Comparison of ENCODE assay signal across 11 cellular contexts in genomic region chr17:59152925-59153324, GRCh38. TPM values are rescaled to one million over a fixed set of nuclear protein-coding genes. Genes with fewer than 3 reads are reported as not detected.
DNase-seq lines count a peak whose midpoint lies in the region; ATAC-seq, FAIRE-seq and TF ChIP-seq lines count a peak whose summit lies in the region.
"Had no signal": no experiment of that assay in that cellular context is flagged by ENCODE, and none has a peak within 500 bp of the region (broad histone marks: within the 10 kb centered on the region; RNA-seq: fewer than 3 reads in every experiment).

No MANE protein-coding gene starts in this region.

- no TSS peak for BruUV-seq in K562 (replicated peaks; lab: Mats Ljungman, UMichigan)

- no peaks in the 10 kb centered on the region for H3K9me1 ChIP-seq in K562 (ENCODE audit: control insufficient read depth, insufficient read depth, low read length)

- H3K4me3 ChIP-seq in Jurkat, Clone E6-1 (ENCODE audit: low read length): peak overlapping the region; percentile 76
- H3K4me3 ChIP-seq in K562: peak overlapping the region; percentile 69
- H3K4me3 ChIP-seq in neuron (ENCODE audit: low read length): peak overlapping the region; percentile 99

- in situ Hi-C loops in K562 (cut with MboI): no loop called here

- H2AFZ ChIP-seq in K562 (ENCODE audit: low read depth, low read length): no peak overlapping the region
- H2AFZ ChIP-seq in neuron (ENCODE audit: low read depth, low read length): no peak overlapping the region

- CTCF ChIA-PET in K562 (lab: Yijun Ruan, JAX; ENCODE audit: low intra/inter-chr PET ratio) (no interaction called here), WTC11 (lab: Charles Lee) (no interaction called here)

- H3K9me3 Mint-ChIP-seq in WTC11: no peaks in the 10 kb centered on the region
- H3K9me3 Mint-ChIP-seq in HFFc6: no peaks in the 10 kb centered on the region

- peak overlapping the region in 1 of 2 experiments; percentile 92; a peak in 3 of 4 replicates for H3K9ac ChIP-seq in K562 (ENCODE audit: insufficient read depth in 1 of 2, low read depth in 2 of 2, low read length in 2 of 2)

- H3K27ac Mint-ChIP-seq in WTC11: no peak overlapping the region
- no peak overlapping the region for H3K27ac Mint-ChIP-seq in HFFc6

- no peaks in the 10 kb centered on the region for H3K9me3 ChIP-seq in K562 (replicated peaks; ENCODE audit: control insufficient read depth, insufficient read depth, low read depth, low read length)
- no peaks in the 10 kb centered on the region for H3K9me3 ChIP-seq in neuron (ENCODE audit: low read length)

- no peak for FAIRE-seq in K562 (lab: Jason Lieb, UNC)
- FAIRE-seq: G401.6 had no signal

- WGBS in K562 (ENCODE audit: insufficient coverage, low coverage, missing lambda C conversion rate): 0% methylated on average over 1 of the region's 1 CpG

- no peak for TF ChIP-seq EP300 in K562 (IDR thresholded peaks at IDR 0.05; ENCODE audit: low read length)

- TF ChIP-seq CTCF in K562 (IDR thresholded peaks at IDR 0.05 in 2 of 3, conservative IDR thresholded peaks at IDR 0.05 in 1 of 3; ENCODE audit: insufficient read depth in 2 of 3, low read depth in 1 of 3, low read length in 3 of 3): no peak
- TF ChIP-seq CTCF in WTC11 (IDR thresholded peaks at IDR 0.05): no peak
- no peak for TF ChIP-seq CTCF in HFFc6 (IDR thresholded peaks at IDR 0.05)

- no peaks in the 10 kb centered on the region for H4K20me1 ChIP-seq in K562 (replicated peaks; ENCODE audit: control insufficient read depth, insufficient read depth, low read length)

- H3K4me2 ChIP-seq in K562 (ENCODE audit: insufficient read depth, low read length): peak overlapping the region; percentile 90; the same call in 1 of the 2 replicates

- H3K36me3 Mint-ChIP-seq in WTC11 (0 out of 2 replicates have a peak, but pooled peaks cover 2% of the 10 kb centered on the region), HFFc6 (ENCODE audit: low read depth) (peaks cover 4% of the 10 kb centered on the region; the same call in 1 of the 2 replicates)

- ATAC-seq in K562: no peak
- ATAC-seq in WTC11: no peak

- H3K27me3 ChIP-seq in K562 (ENCODE audit: control insufficient read depth in 2 of 2, insufficient read depth in 2 of 2, low read length in 2 of 2) (no peaks in the 10 kb centered on the region), neuron (ENCODE audit: insufficient read depth, low read length) (no peaks in the 10 kb centered on the region)

- TF ChIP-seq RAD21 in K562 (CRISPR knock-in tag; conservative IDR thresholded peaks at IDR 0.05 in 1 of 2, IDR thresholded peaks at IDR 0.05 in 1 of 2): no peak

- intact Hi-C loops in K562 (cut with micrococcal nuclease): no loop called here

- H3K4me1 Mint-ChIP-seq in WTC11 (peaks cover 39% of the 10 kb centered on the region), HFFc6 (ENCODE audit: low read depth) (peaks cover 59% of the 10 kb centered on the region)

- H3K27ac ChIP-seq in K562 (ENCODE audit: extremely low read depth, low read depth, low read length): peak overlapping the region; percentile 93; the same call in 2 of the 3 replicates

- H3K4me1 ChIP-seq in K562 (replicated peaks in 1 of 2; ENCODE audit: control insufficient read depth in 2 of 2, insufficient read depth in 2 of 2, low read length in 2 of 2) (peaks cover 13 to 20% of the 10 kb centered on the region in 2 experiments; a peak in 4 of 5 replicates), neuron (ENCODE audit: insufficient read depth, low read length) (peaks cover 29% of the 10 kb centered on the region)

- H3K79me2 ChIP-seq in K562 (ENCODE audit: control insufficient read depth, insufficient read depth, low read length): peaks cover 93% of the 10 kb centered on the region

- H3K4me3 Mint-ChIP-seq in WTC11 (no peak overlapping the region), HFFc6 (no peak overlapping the region)

- POLR2A ChIA-PET in K562 (lab: Yijun Ruan, JAX): interaction anchor here (0.6 to 3.5 kb wide), 3 partner anchors 25 to 474 kb away, joined by 4 to 18 read pairs (median 5); partner anchors contain the start of gene TRIM37
- POLR2A ChIA-PET in WTC11 (lab: Charles Lee): interaction anchor here (3.0 kb wide), 1 partner anchor 47 kb away, joined by 23 read pairs; the partner anchor contains the start of gene TRIM37

- DNase-seq in NCI-H526 treated with DMSO at 0.1 percent for 48 hours (lab: John Stamatoyannopoulos, UW) (peak; percentile 11), NCI-H526 (lab: John Stamatoyannopoulos, UW) (no peak), K562 (ENCODE audit: extremely low read depth in 1 of 4, low spot score in 3 of 4) (no peak), WTC11 (ENCODE audit: low spot score) (no peak), HFFc6 (no peak)
- no peak for DNase-seq in Jurkat, Clone E6-1 (ENCODE audit: low read depth, low spot score)
- DNase-seq in activated CD4-positive, alpha-beta T cell treated with anti-CD3 and anti-CD28 coated beads for 4 hours: no peak
- DNase-seq: NCI-H510A, T-helper 9 cell had no signal

- H3K27me3 Mint-ChIP-seq in WTC11 (ENCODE audit: low read depth) (no peaks in the 10 kb centered on the region), HFFc6 (ENCODE audit: insufficient read depth) (no peaks in the 10 kb centered on the region)

- H3K36me3 ChIP-seq in K562 (ENCODE audit: control insufficient read depth, insufficient read depth, low read length): peaks cover 13% of the 10 kb centered on the region; the same call in 2 of the 3 replicates
- H3K36me3 ChIP-seq in neuron (ENCODE audit: insufficient read depth, low read length): peaks cover 2% of the 10 kb centered on the region

- no peak for TF ChIP-seq POLR2A in K562 (conservative IDR thresholded peaks at IDR 0.05)

RNA-seq across cellular contexts. Expression of gene SKA2, which starts 2.1 kb away (rescaled TPM):
- polyA plus RNA-seq in Jurkat, Clone E6-1 (2012; ENCODE audit: insufficient read depth, insufficient read length): 139 TPM
- total RNA-seq in K562 (2011; cell fraction: chromatin; rRNA removed; ENCODE audit: low replicate concordance): 12.0 and 35.9 TPM in 2 replicates
- total RNA-seq in K562 (2011; cell fraction: nucleolus; rRNA removed): 13.8 and 18.0 TPM in 2 replicates
- 27.6 and 40.7 TPM in 2 replicates for total RNA-seq in K562 (2011; cell fraction: nucleoplasm; rRNA removed)
- total RNA-seq in K562 (2014; rRNA removed) (101 and 156 TPM in 2 replicates), K562 (2014; rRNA removed; fragmentation: Illumina TruSeq; extraction: Trizol) (133 and 167 TPM in 2 replicates), K562 (2015; rRNA removed; fragmentation: Illumina TruSeq; extraction: Trizol) (151 and 159 TPM in 2 replicates), K562 (2021) (74.5 and 78.4 TPM in 2 replicates), WTC11 (2021) (80.0 to 91.6 TPM (median 81.8 TPM) in 3 replicates)
- polyA plus RNA-seq in K562 (2011; rRNA removed) (39.2 and 58.1 TPM in 2 replicates), K562 (2014; fragmentation: Illumina TruSeq; extraction: Trizol) (140 and 183 TPM in 2 replicates), K562 (2014; fragmentation: Nextera tagmentation; extraction: Ambion mirVana) (10 to 100 TPM; 93.5 to 96.9 TPM), K562 (2014; rRNA removed) (140 and 158 TPM in 2 replicates)
- polyA plus RNA-seq in K562 (2011; cell fraction: cytosol; rRNA removed): 9.4 and 22.2 TPM in 2 replicates
- 6.1 and 9.9 TPM in 2 replicates for polyA plus RNA-seq in K562 (2011; cell fraction: nucleus; rRNA removed)
- polyA plus RNA-seq in K562 (2012): 70.4 and 189 TPM in 2 replicates
- 51.4 and 53.3 TPM in 2 replicates for polyA minus RNA-seq in K562 (2011; rRNA and poly(A)+ RNA removed)
- polyA minus RNA-seq in K562 (2011; cell fraction: cytosol; rRNA and poly(A)+ RNA removed): 16.7 and 24.4 TPM in 2 replicates
- 13.9 and 18.7 TPM in 2 replicates for polyA minus RNA-seq in K562 (2011; cell fraction: nucleus; rRNA and poly(A)+ RNA removed)
- total RNA-seq in HFFc6 (2021; fragmentation: NEBNext Ultra II Directional; extraction: Animal tissue kit (Norgen Biotek cat#: 25700)): 100 to 1,000 TPM in 1 of 6 experiments, 10 to 100 TPM in 5; 65.4 to 102 (median 96.6) TPM

RNA-seq across cellular contexts. Expression of gene PRR11, which starts 2.6 kb away (rescaled TPM):
- polyA plus RNA-seq in Jurkat, Clone E6-1 (2012; ENCODE audit: insufficient read depth, insufficient read length): 46.2 TPM
- total RNA-seq in K562 (2011; cell fraction: chromatin; rRNA removed; ENCODE audit: low replicate concordance): 18.4 and 33.2 TPM in 2 replicates
- 11.7 and 13.4 TPM in 2 replicates for total RNA-seq in K562 (2011; cell fraction: nucleolus; rRNA removed)
- total RNA-seq in K562 (2011; cell fraction: nucleoplasm; rRNA removed): 17.7 and 21.2 TPM in 2 replicates
- 13.3 and 15.4 TPM in 2 replicates for total RNA-seq in K562 (2014; rRNA removed)
- 55.1 and 61.7 TPM in 2 replicates for total RNA-seq in K562 (2014; rRNA removed; fragmentation: Illumina TruSeq; extraction: Trizol)
- 45.0 and 50.3 TPM in 2 replicates for total RNA-seq in K562 (2015; rRNA removed; fragmentation: Illumina TruSeq; extraction: Trizol)
- total RNA-seq in K562 (2021): 41.5 and 46.4 TPM in 2 replicates
- polyA plus RNA-seq in K562 (2011; rRNA removed): 61.2 and 72.4 TPM in 2 replicates
- polyA plus RNA-seq in K562 (2011; cell fraction: cytosol; rRNA removed): 30.0 and 47.7 TPM in 2 replicates
- 7.0 and 7.7 TPM in 2 replicates for polyA plus RNA-seq in K562 (2011; cell fraction: nucleus; rRNA removed)
- 38.8 and 66.0 TPM in 2 replicates for polyA plus RNA-seq in K562 (2012)
- 68.6 and 75.2 TPM in 2 replicates for polyA plus RNA-seq in K562 (2014; fragmentation: Illumina TruSeq; extraction: Trizol)
- polyA plus RNA-seq in K562 (2014; fragmentation: Nextera tagmentation; extraction: Ambion mirVana): 10 to 100 TPM; 28.8 to 34.7 TPM
- polyA plus RNA-seq in K562 (2014; rRNA removed): 32.7 and 44.3 TPM in 2 replicates
- polyA minus RNA-seq in K562 (2011; rRNA and poly(A)+ RNA removed): 75.4 and 80.7 TPM in 2 replicates
- polyA minus RNA-seq in K562 (2011; cell fraction: cytosol; rRNA and poly(A)+ RNA removed): 30.8 and 35.4 TPM in 2 replicates
- polyA minus RNA-seq in K562 (2011; cell fraction: nucleus; rRNA and poly(A)+ RNA removed): 5.0 and 11.6 TPM in 2 replicates
- total RNA-seq in WTC11 (2021): 70.3 to 90.4 TPM (median 70.5 TPM) in 3 replicates
- total RNA-seq in HFFc6 (2021; fragmentation: NEBNext Ultra II Directional; extraction: Animal tissue kit (Norgen Biotek cat#: 25700)): 10 to 100 TPM; 30.8 to 78.9 (median 72.7) TPM

RNA-seq across cellular contexts. Expression of gene TRIM37, which starts 46.2 kb away (rescaled TPM):
- polyA plus RNA-seq in Jurkat, Clone E6-1 (2012; ENCODE audit: insufficient read depth, insufficient read length): 25.0 TPM
- 83.1 and 102 TPM in 2 replicates for total RNA-seq in K562 (2011; cell fraction: chromatin; rRNA removed; ENCODE audit: low replicate concordance)
- total RNA-seq in K562 (2011; cell fraction: nucleolus; rRNA removed): 31.0 and 48.2 TPM in 2 replicates
- 47.7 and 71.5 TPM in 2 replicates for total RNA-seq in K562 (2011; cell fraction: nucleoplasm; rRNA removed)
- total RNA-seq in K562 (2014; rRNA removed) (19.7 and 20.4 TPM in 2 replicates), K562 (2014; rRNA removed; fragmentation: Illumina TruSeq; extraction: Trizol) (30.3 and 31.3 TPM in 2 replicates), K562 (2015; rRNA removed; fragmentation: Illumina TruSeq; extraction: Trizol) (28.4 and 31.4 TPM in 2 replicates), K562 (2021) (22.3 and 25.0 TPM in 2 replicates), WTC11 (2021) (62.3 to 67.2 TPM (median 65.1 TPM) in 3 replicates)
- polyA plus RNA-seq in K562 (2011; rRNA removed) (28.0 and 30.3 TPM in 2 replicates), K562 (2014; fragmentation: Illumina TruSeq; extraction: Trizol) (18.4 and 23.8 TPM in 2 replicates), K562 (2014; fragmentation: Nextera tagmentation; extraction: Ambion mirVana) (1 to 10 TPM; 4.5 to 8.6 TPM), K562 (2014; rRNA removed) (15.7 and 18.2 TPM in 2 replicates)
- polyA plus RNA-seq in K562 (2011; cell fraction: cytosol; rRNA removed): 7.3 and 11.6 TPM in 2 replicates
- 18.4 and 21.2 TPM in 2 replicates for polyA plus RNA-seq in K562 (2011; cell fraction: nucleus; rRNA removed)
- 14.2 and 21.0 TPM in 2 replicates for polyA plus RNA-seq in K562 (2012)
- 57.4 and 60.9 TPM in 2 replicates for polyA minus RNA-seq in K562 (2011; rRNA and poly(A)+ RNA removed)
- 17.5 and 24.7 TPM in 2 replicates for polyA minus RNA-seq in K562 (2011; cell fraction: cytosol; rRNA and poly(A)+ RNA removed)
- 25.7 and 44.2 TPM in 2 replicates for polyA minus RNA-seq in K562 (2011; cell fraction: nucleus; rRNA and poly(A)+ RNA removed)
- 10 to 100 TPM; 21.5 to 25.0 (median 23.7) TPM for total RNA-seq in HFFc6 (2021; fragmentation: NEBNext Ultra II Directional; extraction: Animal tissue kit (Norgen Biotek cat#: 25700))

RNA-seq across cellular contexts. Expression of gene SMG8, which starts 56.9 kb away (rescaled TPM):
- 18.3 TPM for polyA plus RNA-seq in Jurkat, Clone E6-1 (2012; ENCODE audit: insufficient read depth, insufficient read length)
- 26.2 and 31.5 TPM in 2 replicates for total RNA-seq in K562 (2011; cell fraction: chromatin; rRNA removed; ENCODE audit: low replicate concordance)
- 24.9 and 35.2 TPM in 2 replicates for total RNA-seq in K562 (2011; cell fraction: nucleolus; rRNA removed)
- total RNA-seq in K562 (2011; cell fraction: nucleoplasm; rRNA removed): 20.5 and 25.2 TPM in 2 replicates
- total RNA-seq in K562 (2014; rRNA removed): 15.3 and 16.0 TPM in 2 replicates
- total RNA-seq in K562 (2014; rRNA removed; fragmentation: Illumina TruSeq; extraction: Trizol): 21.9 and 22.1 TPM in 2 replicates
- total RNA-seq in K562 (2015; rRNA removed; fragmentation: Illumina TruSeq; extraction: Trizol): 26.0 and 26.4 TPM in 2 replicates
- total RNA-seq in K562 (2021): 18.3 and 19.2 TPM in 2 replicates
- 23.1 and 27.9 TPM in 2 replicates for polyA plus RNA-seq in K562 (2011; rRNA removed)
- polyA plus RNA-seq in K562 (2011; cell fraction: cytosol; rRNA removed): 14.6 and 16.2 TPM in 2 replicates
- polyA plus RNA-seq in K562 (2011; cell fraction: nucleus; rRNA removed): 10.4 and 13.2 TPM in 2 replicates
- 14.2 and 14.7 TPM in 2 replicates for polyA plus RNA-seq in K562 (2012)
- 18.0 and 23.0 TPM in 2 replicates for polyA plus RNA-seq in K562 (2014; fragmentation: Illumina TruSeq; extraction: Trizol)
- polyA plus RNA-seq in K562 (2014; fragmentation: Nextera tagmentation; extraction: Ambion mirVana): 1 to 10 TPM; 3.5 to 5.1 TPM
- polyA plus RNA-seq in K562 (2014; rRNA removed): 13.9 and 15.4 TPM in 2 replicates
- 31.5 and 34.3 TPM in 2 replicates for polyA minus RNA-seq in K562 (2011; rRNA and poly(A)+ RNA removed)
- polyA minus RNA-seq in K562 (2011; cell fraction: cytosol; rRNA and poly(A)+ RNA removed): 11.5 and 15.1 TPM in 2 replicates
- 14.3 and 27.2 TPM in 2 replicates for polyA minus RNA-seq in K562 (2011; cell fraction: nucleus; rRNA and poly(A)+ RNA removed)
- 16.2 to 18.7 TPM (median 18.5 TPM) in 3 replicates for total RNA-seq in WTC11 (2021)
- 10 to 100 TPM; 15.6 to 22.2 (median 18.5) TPM for total RNA-seq in HFFc6 (2021; fragmentation: NEBNext Ultra II Directional; extraction: Animal tissue kit (Norgen Biotek cat#: 25700))
